In genomic region chr3:95926904-95927501, GRCh38 we compare ENCODE assay signal across 29 cellular contexts.
DNase-seq lines count a peak whose midpoint lies in the region; ATAC-seq and TF ChIP-seq lines count a peak whose summit lies in the region.
"Had no signal": no experiment of that assay in that cellular context is flagged by ENCODE, and none has a peak within 500 bp of the region (broad histone marks: within the 10 kb centered on the region; RNA-seq: fewer than 3 reads in every experiment).

No MANE protein-coding gene starts in this region.

- H4K5ac ChIP-seq in IMR-90 (ENCODE audit: low read depth, low read length), result no peak overlapping the region

- ATAC-seq in IMR-90 (ENCODE audit: low read depth) (no peak), GM21360 (IDR thresholded peaks at IDR 0.05; ENCODE audit: unreplicated experiment) (no peak), heart right ventricle (no peak)
- no peak for ATAC-seq in stimulated activated naive CD8-positive, alpha-beta T cell treated with anti-CD3 and anti-CD28 coated beads, Interleukin-15, Interleukin-2, amounts not matched to agents 100 U/mL and 50 U/mL, for 24 hours
- ATAC-seq: activated CD8-positive, alpha-beta memory T cell treated with anti-CD3 and anti-CD28 coated beads, Interleukin-2, amount 10 ng/mL, durations not matched to agents 7 days and 5 days; stimulated activated memory B cell treated with anti-CD40 and anti-IgM and Interleukin-4, amounts not matched to agents 10 μg/mL and 1 μg/mL and 100 μg/mL, for 72 hours had no signal

- H3K36me3 ChIP-seq in IMR-90 (ENCODE audit: control insufficient read depth, insufficient read depth, low read length), result no peaks in the 10 kb centered on the region
- no peaks in the 10 kb centered on the region for H3K36me3 ChIP-seq in endodermal cell (ENCODE audit: control insufficient read depth, insufficient read depth, low read length)
- H3K36me3 ChIP-seq in trophoblast cell (ENCODE audit: control insufficient read depth in 1 of 2, insufficient read depth in 2 of 2, low read length in 2 of 2), result no peaks in the 10 kb centered on the region
- H3K36me3 ChIP-seq in heart right ventricle, result no peaks in the 10 kb centered on the region
- H3K36me3 ChIP-seq: ascending aorta, esophagus muscularis mucosa, left ventricle myocardium inferior had no signal

- no peaks in the 10 kb centered on the region for H3K36me3 Mint-ChIP-seq in endodermal cell (ENCODE audit: low read depth)
- H3K36me3 Mint-ChIP-seq: activated CD8-positive, alpha-beta memory T cell treated with anti-CD3 and anti-CD28 coated beads, Interleukin-2, amount 10 ng/mL, durations not matched to agents 7 days and 5 days; stimulated activated memory B cell treated with anti-CD40 and anti-IgM and Interleukin-4, amounts not matched to agents 10 μg/mL and 1 μg/mL and 100 μg/mL, for 72 hours; type B pancreatic cell had no signal

- 50% methylated on average over 3 of the region's 9 CpGs; no CpG with 5 or more reads in 1 of the 2 experiments for WGBS in IMR-90 (ENCODE audit: extremely low coverage in 2 of 2, insufficient read length in 1 of 2), 2 experiments
- WGBS in endodermal cell (ENCODE audit: insufficient coverage in 1 of 2, insufficient read length in 1 of 2), 2 experiments, result 41 to 53% methylated on average over 4 to 9 of the region's 9 CpGs
- no CpG with 5 or more reads among the region's 9 CpGs for WGBS in trophoblast cell (ENCODE audit: extremely low coverage, insufficient coverage, insufficient read length)
- 57 to 60% methylated on average over 9 of the region's 9 CpGs for WGBS in heart right ventricle, 2 donors

- H3K4me1 ChIP-seq in IMR-90 (ENCODE audit: control insufficient read depth, insufficient read depth, low read length) (peaks cover 3% of the 10 kb centered on the region), endodermal cell (ENCODE audit: control insufficient read depth, insufficient read depth, low read length) (peaks cover 3% of the 10 kb centered on the region), trophoblast cell (ENCODE audit: control insufficient read depth in 1 of 2, insufficient read depth in 2 of 2, low read length in 2 of 2) (no peaks in the 10 kb centered on the region), heart right ventricle (peaks cover 0 to 12% (median 0%) of the 10 kb centered on the region in 9 donors)
- H3K4me1 ChIP-seq: ascending aorta, left ventricle myocardium inferior had no signal

- H3K4ac ChIP-seq in IMR-90 (ENCODE audit: low read depth, low read length) (no peak overlapping the region), trophoblast cell (ENCODE audit: low read depth, low read length) (no peak overlapping the region)

- no peak overlapping the region for H3K9ac ChIP-seq in IMR-90 (ENCODE audit: low read depth, low read length)
- no peak overlapping the region for H3K9ac ChIP-seq in endodermal cell (ENCODE audit: extremely low read depth, low read length, poor library complexity, severe bottlenecking)
- no peak overlapping the region for H3K9ac ChIP-seq in trophoblast cell (ENCODE audit: low read length)

- no peak overlapping the region for H2AK5ac ChIP-seq in IMR-90 (ENCODE audit: low read depth, low read length)
- no peak overlapping the region for H2AK5ac ChIP-seq in trophoblast cell (ENCODE audit: low read length)

- TF ChIP-seq CTCF in IMR-90 (conservative IDR thresholded peaks at IDR 0.05; ENCODE audit: low read depth, low read length) (no peak), endodermal cell (conservative IDR thresholded peaks at IDR 0.05) (no peak), heart right ventricle (IDR thresholded peaks at IDR 0.05) (no peak)

- H3K27ac ChIP-seq in IMR-90 (ENCODE audit: insufficient read depth, low read length) (no peak overlapping the region), endodermal cell (ENCODE audit: low read depth, low read length) (no peak overlapping the region), trophoblast cell (ENCODE audit: low read depth, low read length) (no peak overlapping the region), heart right ventricle (no peak overlapping the region)
- H3K27ac ChIP-seq: ascending aorta, esophagus muscularis mucosa, left ventricle myocardium inferior had no signal

- dilution Hi-C loops in IMR-90 (cut with HindIII; ENCODE audit: low sequenced_read_pairs, unreplicated experiment), result no loop called here

- H3K4me1 Mint-ChIP-seq in endodermal cell, result peaks cover 3% of the 10 kb centered on the region
- H3K4me1 Mint-ChIP-seq: stimulated activated memory B cell treated with anti-CD40 and anti-IgM and Interleukin-4, amounts not matched to agents 10 μg/mL and 1 μg/mL and 100 μg/mL, for 72 hours had no signal

- no peaks in the 10 kb centered on the region for H3K9me1 ChIP-seq in IMR-90 (ENCODE audit: insufficient read depth, low read length)

- H3K4me3 ChIP-seq in IMR-90 (ENCODE audit: insufficient read depth, low read depth, low read length) (no peak overlapping the region), endodermal cell (ENCODE audit: low read length) (no peak overlapping the region), trophoblast cell (ENCODE audit: low read depth, low read length) (no peak overlapping the region), heart right ventricle (no peak overlapping the region)
- H3K4me3 ChIP-seq: ascending aorta, esophagus muscularis mucosa, left ventricle myocardium inferior had no signal

- H4K20me1 ChIP-seq in IMR-90 (ENCODE audit: insufficient read depth, low read length), result no peaks in the 10 kb centered on the region

- no TSS peak for BruUV-seq in IMR-90 (replicated peaks; lab: Mats Ljungman, UMichigan)

- no peak overlapping the region for H2AK9ac ChIP-seq in IMR-90 (replicated peaks; ENCODE audit: low read depth, low read length, poor library complexity)

- peak overlapping the region; percentile 72 for H3K27ac Mint-ChIP-seq in endodermal cell
- H3K27ac Mint-ChIP-seq: activated CD8-positive, alpha-beta memory T cell treated with anti-CD3 and anti-CD28 coated beads, Interleukin-2, amount 10 ng/mL, durations not matched to agents 7 days and 5 days; dendritic cell treated with granulocyte-macrophage colony-stimulating factor and Interleukin-4, amounts not matched to agents 40 ng/mL and 50 ng/mL, for 4 days; HFFc6; stimulated activated memory B cell treated with anti-CD40 and anti-IgM and Interleukin-4, amounts not matched to agents 10 μg/mL and 1 μg/mL and 100 μg/mL, for 72 hours; type B pancreatic cell had no signal

- H3K18ac ChIP-seq in IMR-90 (ENCODE audit: low read depth, low read length), result no peak overlapping the region
- H3K18ac ChIP-seq in trophoblast cell (ENCODE audit: low read length), result no peak overlapping the region

- H2BK12ac ChIP-seq in trophoblast cell (ENCODE audit: low read length), result no peak overlapping the region

- TF ChIP-seq POLR2A in IMR-90 (IDR thresholded peaks at IDR 0.05; ENCODE audit: low read depth, low read length), result no peak

- no peaks in the 10 kb centered on the region for H3K79me2 ChIP-seq in trophoblast cell (ENCODE audit: control insufficient read depth, insufficient read depth, low read length, poor library complexity)

- DNase-seq in IMR-90 (no peak), endodermal cell (peak; percentile 93), islet precursor cell (peak; percentile 57), trophoblast cell (no peak), heart right ventricle (no peak)
- no peak for DNase-seq in stimulated activated naive CD8-positive, alpha-beta T cell treated with anti-CD3 and anti-CD28 coated beads, Interleukin-15, Interleukin-2, amounts not matched to agents 100 U/mL and 50 U/mL, for 24 hours
- no peak for DNase-seq in stimulated activated CD4-positive, alpha-beta T cell treated with anti-CD3 and anti-CD28 coated beads, Interleukin-15, amount 100 ng/mL, for 24 hours
- DNase-seq: activated CD4-positive, alpha-beta T cell treated with anti-CD3 and anti-CD28 coated beads, Interleukin-2, amount 50 U/mL, for 4 hours; activated CD4-positive, CD25-positive, alpha-beta regulatory T cell; activated CD8-positive, alpha-beta memory T cell treated with anti-CD3 and anti-CD28 coated beads, Interleukin-2, amount 10 ng/mL, durations not matched to agents 7 days and 5 days; activated T-cell treated with anti-CD3 and anti-CD28 coated beads, Interleukin-2, amount 50 U/mL, for 48 hours; central memory CD4-positive, alpha-beta T cell; DMS153; foreskin fibroblast; head of caudate nucleus; HFFc6; KG1; left ventricle myocardium inferior; NCI-H1105; NCI-H187; nucleus accumbens; substantia nigra; T-helper 1 cell had no signal

- H3K9me3 Mint-ChIP-seq in endodermal cell, result no peaks in the 10 kb centered on the region
- H3K9me3 Mint-ChIP-seq: type B pancreatic cell had no signal

- H2BK20ac ChIP-seq in IMR-90 (ENCODE audit: low read depth, low read length), result no peak overlapping the region

- H2AFZ ChIP-seq in IMR-90 (replicated peaks; ENCODE audit: low read length, poor library complexity) (peak overlapping the region; percentile 53), trophoblast cell (ENCODE audit: insufficient read depth, low read length, poor library complexity) (no peak overlapping the region)

- H3K9me3 ChIP-seq in IMR-90 (ENCODE audit: control insufficient read depth, insufficient read depth, low read length) (no peaks in the 10 kb centered on the region), endodermal cell (ENCODE audit: control insufficient read depth, low read length) (no peaks in the 10 kb centered on the region), trophoblast cell (ENCODE audit: insufficient read depth, low read depth, low read length) (peaks cover 2% of the 10 kb centered on the region), heart right ventricle (no peaks in the 10 kb centered on the region)
- H3K9me3 ChIP-seq: ascending aorta, esophagus muscularis mucosa, left ventricle myocardium inferior had no signal

- H3K56ac ChIP-seq in IMR-90 (ENCODE audit: extremely low read depth, insufficient read depth, low read length), result no peak overlapping the region

- intact Hi-C loops in IMR-90 (cut with micrococcal nuclease), result no loop called here
- intact Hi-C loops in heart right ventricle (cut with DNase I), result no loop called here

- CTCF ChIA-PET in IMR-90 (lab: Yijun Ruan, JAX), result no interaction called here

- POLR2A ChIA-PET in IMR-90 (lab: Charles Lee; ENCODE audit: unreplicated experiment), result no interaction called here

- H4K91ac ChIP-seq in IMR-90 (ENCODE audit: insufficient read depth, low read depth, low read length) (no peak overlapping the region), trophoblast cell (ENCODE audit: low read depth, low read length) (no peak overlapping the region)

- H3K4me2 ChIP-seq in IMR-90 (ENCODE audit: low read depth, low read length), result no peak overlapping the region
- peak overlapping the region; percentile 36 for H3K4me2 ChIP-seq in trophoblast cell (ENCODE audit: low read length)

- H3K4me3 Mint-ChIP-seq in endodermal cell, result peak overlapping the region; percentile 39
- H3K4me3 Mint-ChIP-seq: activated CD8-positive, alpha-beta memory T cell treated with anti-CD3 and anti-CD28 coated beads, Interleukin-2, amount 10 ng/mL, durations not matched to agents 7 days and 5 days; dendritic cell treated with granulocyte-macrophage colony-stimulating factor and Interleukin-4, amounts not matched to agents 40 ng/mL and 50 ng/mL, for 4 days; HFFc6; stimulated activated memory B cell treated with anti-CD40 and anti-IgM and Interleukin-4, amounts not matched to agents 10 μg/mL and 1 μg/mL and 100 μg/mL, for 72 hours; type B pancreatic cell had no signal

- H3K14ac ChIP-seq in IMR-90 (replicated peaks; ENCODE audit: low read depth, low read length), result no peak overlapping the region
- no peak overlapping the region for H3K14ac ChIP-seq in trophoblast cell (ENCODE audit: low read length)

- no peak for TF ChIP-seq RAD21 in IMR-90 (IDR thresholded peaks at IDR 0.05; ENCODE audit: low read length)

- H3K79me1 ChIP-seq in IMR-90 (ENCODE audit: low read depth in 1 of 2, low read length in 2 of 2), result no peaks in the 10 kb centered on the region
- H3K79me1 ChIP-seq in trophoblast cell (ENCODE audit: low read length), result no peaks in the 10 kb centered on the region

- no peaks in the 10 kb centered on the region for H3K27me3 ChIP-seq in IMR-90 (ENCODE audit: control insufficient read depth, insufficient read depth, low read length)
- H3K27me3 ChIP-seq in endodermal cell (ENCODE audit: control insufficient read depth, insufficient read depth, low read length, poor library complexity, severe bottlenecking), result no peaks in the 10 kb centered on the region
- H3K27me3 ChIP-seq in trophoblast cell (ENCODE audit: insufficient read depth, low read length), result no peaks in the 10 kb centered on the region
- no peaks in the 10 kb centered on the region for H3K27me3 ChIP-seq in heart right ventricle
- H3K27me3 ChIP-seq: ascending aorta, esophagus muscularis mucosa had no signal

- no peak overlapping the region for H4K12ac ChIP-seq in trophoblast cell (ENCODE audit: low read depth, low read length)

- no peak overlapping the region; the same call in 2 of the 3 replicates for H2BK15ac ChIP-seq in IMR-90 (ENCODE audit: low read depth, low read length)

- H4K8ac ChIP-seq in IMR-90 (ENCODE audit: low read depth in 2 of 2, low read length in 2 of 2) (no peak overlapping the region), trophoblast cell (ENCODE audit: low read depth, low read length) (no peak overlapping the region)

- H2BK5ac ChIP-seq in IMR-90 (ENCODE audit: low read depth, low read length, poor library complexity, severe bottlenecking) (no peak overlapping the region), trophoblast cell (ENCODE audit: low read depth, low read length, poor library complexity) (no peak overlapping the region)

- H3K23ac ChIP-seq in IMR-90 (ENCODE audit: low read depth, low read length) (no peak overlapping the region), trophoblast cell (ENCODE audit: low read length) (no peak overlapping the region)

- peak overlapping the region; percentile 19; the same call in 1 of the 2 replicates for H2BK120ac ChIP-seq in IMR-90 (ENCODE audit: low read depth, low read length)
- no peak overlapping the region for H2BK120ac ChIP-seq in trophoblast cell (ENCODE audit: insufficient read depth, low read length, poor library complexity)

- in situ Hi-C loops in IMR-90 (cut with MboI; ENCODE audit: low sequenced_read_pairs), result no loop called here

- H3K27me3 Mint-ChIP-seq in endodermal cell (ENCODE audit: insufficient read depth), result no peaks in the 10 kb centered on the region
- H3K27me3 Mint-ChIP-seq: activated CD8-positive, alpha-beta memory T cell treated with anti-CD3 and anti-CD28 coated beads, Interleukin-2, amount 10 ng/mL, durations not matched to agents 7 days and 5 days; dendritic cell treated with granulocyte-macrophage colony-stimulating factor and Interleukin-4, amounts not matched to agents 40 ng/mL and 50 ng/mL, for 4 days; stimulated activated memory B cell treated with anti-CD40 and anti-IgM and Interleukin-4, amounts not matched to agents 10 μg/mL and 1 μg/mL and 100 μg/mL, for 72 hours; type B pancreatic cell had no signal

Comparison
In these comparisons a context has a peak if more than half of its experiments do, and no peak if none do; other contexts are left out.
1. DNase-seq: peak in endodermal cell (single experiment) and islet precursor cell (single experiment); none in IMR-90 (single experiment), trophoblast cell (0 of 2), stimulated activated naive CD8-positive, alpha-beta T cell treated with anti-CD3 and anti-CD28 coated beads, Interleukin-15, Interleukin-2, amounts not matched to agents 100 U/mL and 50 U/mL, for 24 hours (single experiment), heart right ventricle (0 of 2) and stimulated activated CD4-positive, alpha-beta T cell treated with anti-CD3 and anti-CD28 coated beads, Interleukin-15, amount 100 ng/mL, for 24 hours (single experiment).